In genomic region chr6:128993161-128993560, GRCh38 we compare ENCODE assay signal across 28 cellular contexts.
"Had no signal": no experiment of that assay in that cellular context is flagged by ENCODE, and none has a peak within 500 bp of the region (broad histone marks: within the 10 kb centered on the region; RNA-seq: fewer than 3 reads in every experiment).

No MANE protein-coding gene starts in this region.

- FAIRE-seq: keratinocyte had no signal

- DNase-seq: kidney glomerular epithelial cell; left cardiac atrium; mesendoderm; naive B cell; natural killer cell; nephron progenitor cell; ovary; retina; right cardiac atrium; stimulated activated CD4-positive, alpha-beta T cell treated with anti-CD3 and anti-CD28 coated beads, Interleukin-12 subunit alpha, Interleukin-12 subunit beta, amount 100 ng/mL, for 4 hours; stimulated activated CD4-positive, alpha-beta T cell treated with anti-CD3 and anti-CD28 coated beads, Interleukin-15, amount 100 ng/mL, for 24 hours; stimulated activated CD4-positive, alpha-beta T cell treated with anti-CD3 and anti-CD28 coated beads, Interleukin-2, amount 100 ng/mL, for 24 hours; stimulated activated CD4-positive, alpha-beta T cell treated with anti-CD3 and anti-CD28 coated beads, Interleukin-4, amount 100 ng/mL, for 1 hour; stimulated activated naive B cell treated with anti-CD40 and anti-IgM and Interleukin-4, amounts not matched to agents 10 μg/mL and 1 μg/mL and 100 μg/mL, for 72 hours; stimulated activated naive CD8-positive, alpha-beta T cell treated with anti-CD3 and anti-CD28 coated beads, Interleukin-15, Interleukin-2, amounts not matched to agents 100 U/mL and 50 U/mL, for 24 hours; stomach; uterus had no signal

- H3K4me1 Mint-ChIP-seq: mesothelial cell of epicardium; naive B cell; natural killer cell; nephron progenitor cell; stimulated activated naive B cell treated with anti-CD40 and anti-IgM and Interleukin-4, amounts not matched to agents 10 μg/mL and 1 μg/mL and 100 μg/mL, for 72 hours had no signal

- H3K9me3 Mint-ChIP-seq: type B pancreatic cell had no signal

- ATAC-seq: left cardiac atrium; left lobe of liver; natural killer cell; right cardiac atrium; sciatic nerve; stimulated activated naive B cell treated with anti-CD40 and anti-IgM and Interleukin-4, amounts not matched to agents 10 μg/mL and 1 μg/mL and 100 μg/mL, for 72 hours; stimulated activated naive CD8-positive, alpha-beta T cell treated with anti-CD3 and anti-CD28 coated beads, Interleukin-15, Interleukin-2, amounts not matched to agents 100 U/mL and 50 U/mL, for 24 hours had no signal

- H3K27me3 ChIP-seq: hepatocyte, ovary, stomach, suprapubic skin, tibial nerve, uterus had no signal

- H3K36me3 ChIP-seq: ovary, stomach, suprapubic skin, uterus had no signal

- H3K27ac ChIP-seq: hepatocyte, ovary, skin epidermis, stomach, suprapubic skin, tibial nerve, uterus had no signal

- H3K36me3 Mint-ChIP-seq: natural killer cell had no signal

- H2AFZ ChIP-seq: hepatocyte had no signal

- H3K9me3 ChIP-seq: ovary, suprapubic skin, tibial nerve, uterus had no signal

- H3K27ac Mint-ChIP-seq: mesothelial cell of epicardium; naive B cell; natural killer cell; nephron progenitor cell; progenitor cell of endocrine pancreas; stimulated activated naive B cell treated with anti-CD40 and anti-IgM and Interleukin-4, amounts not matched to agents 10 μg/mL and 1 μg/mL and 100 μg/mL, for 72 hours; type B pancreatic cell had no signal

- H3K4me3 Mint-ChIP-seq: mesothelial cell of epicardium; naive B cell; natural killer cell; nephron progenitor cell; stimulated activated naive B cell treated with anti-CD40 and anti-IgM and Interleukin-4, amounts not matched to agents 10 μg/mL and 1 μg/mL and 100 μg/mL, for 72 hours; type B pancreatic cell had no signal

- H3K4me2 ChIP-seq: hepatocyte had no signal

- H3K27me3 Mint-ChIP-seq: naive B cell; progenitor cell of endocrine pancreas; stimulated activated naive B cell treated with anti-CD40 and anti-IgM and Interleukin-4, amounts not matched to agents 10 μg/mL and 1 μg/mL and 100 μg/mL, for 72 hours had no signal

- H3K79me2 ChIP-seq: hepatocyte had no signal

- H3K4me3 ChIP-seq: hepatocyte, lung, ovary, skin epidermis, stomach, suprapubic skin, tibial nerve, uterus had no signal

- H3K4me1 ChIP-seq: stomach, suprapubic skin, tibial nerve, uterus had no signal
